ENCODE assay signal across 25 cellular contexts in genomic region chr10:132948351-132948750, GRCh38. TPM values are rescaled to one million over a fixed set of nuclear protein-coding genes. Genes with fewer than 3 reads are reported as not detected.
"Had no signal": no experiment of that assay in that cellular context is flagged by ENCODE, and none has a peak within 500 bp of the region (broad histone marks: within the 10 kb centered on the region; RNA-seq: fewer than 3 reads in every experiment).

No MANE protein-coding gene starts in this region.

- ATAC-seq: activated CD4-positive, alpha-beta T cell treated with anti-CD3 and anti-CD28 coated beads for 36 hours; activated CD8-positive, alpha-beta memory T cell treated with anti-CD3 and anti-CD28 coated beads, Interleukin-2, amount 10 ng/mL, durations not matched to agents 7 days and 5 days; activated CD8-positive, alpha-beta T cell treated with anti-CD3 and anti-CD28 coated beads, Interleukin-2, amount 10 ng/mL, durations not matched to agents 7 days and 5 days; activated naive CD8-positive, alpha-beta T cell treated with anti-CD3 and anti-CD28 coated beads, Interleukin-2, amount 50 U/mL, for 24 hours; body of pancreas; esophagus mucosa had no signal

- DNase-seq: activated CD4-positive, alpha-beta memory T cell treated with anti-CD3 and anti-CD28 coated beads for 36 hours; activated CD4-positive, alpha-beta T cell treated with anti-CD3 and anti-CD28 coated beads for 36 hours; activated CD4-positive, alpha-beta T cell treated with anti-CD3 and anti-CD28 coated beads, Interleukin-2, amount 10 ng/mL, durations not matched to agents 24 days and 14 days; activated CD4-positive, CD25-positive, alpha-beta regulatory T cell; activated CD8-positive, alpha-beta memory T cell treated with anti-CD3 and anti-CD28 coated beads, Interleukin-2, amount 10 ng/mL, durations not matched to agents 7 days and 5 days; activated CD8-positive, alpha-beta memory T cell treated with anti-CD3 and anti-CD28 coated beads, Interleukin-2, amount 50 U/mL, for 4 hours; activated CD8-positive, alpha-beta T cell treated with anti-CD3 and anti-CD28 coated beads, Interleukin-2, amount 10 ng/mL, durations not matched to agents 7 days and 5 days; activated effector memory CD4-positive, alpha-beta T cell treated with anti-CD3 and anti-CD28 coated beads, Interleukin-2, amount 50 U/mL, for 16 hours; activated naive CD4-positive, alpha-beta T cell treated with anti-CD3 and anti-CD28 coated beads for 36 hours; activated naive CD8-positive, alpha-beta T cell treated with anti-CD3 and anti-CD28 coated beads for 36 hours; activated naive CD8-positive, alpha-beta T cell treated with anti-CD3 and anti-CD28 coated beads, Interleukin-2, amount 50 U/mL, for 24 hours; activated T-cell treated with anti-CD3 and anti-CD28 coated beads, Interleukin-2, amount 50 U/mL, for 1 hour; activated T-cell treated with anti-CD3 and anti-CD28 coated beads, Interleukin-2, amount 50 U/mL, for 48 hours; adrenal gland; amygdala; aorta; body of pancreas; effector memory CD4-positive, alpha-beta T cell; endodermal cell; foreskin fibroblast; T-helper 2 cell had no signal

RNA-seq across cellular contexts. Expression of gene CFAP46, which starts 6.0 kb away (rescaled TPM):
- total RNA-seq: activated CD4-positive, alpha-beta T cell treated with anti-CD3 and anti-CD28 coated beads, Interleukin-2, amount 10 ng/mL, durations not matched to agents 24 days and 14 days; activated CD8-positive, alpha-beta memory T cell treated with anti-CD3 and anti-CD28 coated beads, Interleukin-2, amount 10 ng/mL, durations not matched to agents 7 days and 5 days; activated CD8-positive, alpha-beta T cell treated with anti-CD3 and anti-CD28 coated beads, Interleukin-2, amount 10 ng/mL, durations not matched to agents 7 days and 5 days; activated naive CD4-positive, alpha-beta T cell treated with anti-CD3 and anti-CD28 coated beads for 36 hours; activated T-helper 1 cell treated with anti-CD3 and anti-CD28 coated beads, Interleukin-12 subunit alpha, Interleukin-12 subunit beta, Interleukin-2, Interleukin-4 antibody, amounts not matched to agents 30 ng/mL and 10 ng/mL and 1 ng/mL, durations not matched to agents 14 hours and 24 hours and 36 hours; activated T-helper 2 cell treated with anti-CD3 and anti-CD28 coated beads, Interferon-gamma antibody, Interleukin-2, Interleukin-4, amounts not matched to agents 10 μg/mL and 5 μg/mL and 100 μg/mL, durations not matched to agents 14 hours and 24 hours and 36 hours; T-helper 1 cell treated with Interleukin-12 subunit alpha and Interleukin-12 subunit beta and Interleukin-4 antibody, amounts not matched to agents 30 ng/mL and 1 ng/mL, for 36 hours had no signal
